ENCODE assay signal across 1 cellular context in genomic region chr6:17392978-17393334, GRCh38.
TF ChIP-seq lines count a peak whose summit lies in the region.

No MANE protein-coding gene starts in this region.

TF ChIP-seq in GM23338, 12 proteins besides CTCF, POLR2A, EP300 and RAD21 (continued from another document):
- TF ChIP-seq REST (IDR thresholded peaks at IDR 0.05; ENCODE audit: unreplicated experiment) (no peak), ETS1 (IDR thresholded peaks at IDR 0.05) (no peak), ZNF331 (CRISPR knock-in tag; IDR thresholded peaks at IDR 0.05; ENCODE audit: low read depth) (no peak), CREB1 (CRISPR knock-in tag; IDR thresholded peaks at IDR 0.05; ENCODE audit: low read depth) (no peak)
